ENCODE assay signal across 18 cellular contexts in the genomic region with DNA sequence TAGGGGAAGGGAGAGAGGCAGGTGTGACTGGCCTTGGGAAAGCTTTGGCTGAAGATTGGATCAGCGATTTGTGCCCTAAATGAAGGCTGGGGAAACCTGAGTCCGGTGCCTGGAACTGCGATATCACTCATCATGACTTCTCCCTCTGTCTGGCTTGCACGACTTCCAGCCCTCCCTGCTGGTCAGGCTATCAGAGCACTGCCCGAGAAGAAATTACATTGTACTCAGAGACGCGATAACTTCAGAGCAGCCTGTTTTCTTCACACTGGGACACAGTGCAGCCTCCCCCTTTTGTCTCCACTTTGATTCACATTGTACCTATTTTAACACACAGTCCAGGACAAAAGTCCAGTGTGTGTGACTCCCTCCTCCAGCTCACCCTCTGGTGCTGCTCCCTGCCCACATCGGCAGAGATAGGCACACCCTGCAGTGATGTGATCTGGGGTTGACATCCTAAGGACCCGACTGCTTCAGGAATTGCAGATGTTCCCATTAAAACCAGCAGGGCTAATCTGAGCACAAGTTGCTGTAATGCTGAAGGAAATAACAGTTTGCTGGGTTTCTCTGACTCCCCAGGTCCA.
DNase-seq lines count a peak whose midpoint lies in the region; ATAC-seq, FAIRE-seq and TF ChIP-seq lines count a peak whose summit lies in the region.
"Had no signal": no experiment of that assay in that cellular context is flagged by ENCODE, and none has a peak within 500 bp of the region (broad histone marks: within the 10 kb centered on the region; RNA-seq: fewer than 3 reads in every experiment).

No MANE protein-coding gene starts in this region.

- no peak for TF ChIP-seq CTCF in H9 (conservative IDR thresholded peaks at IDR 0.05)
- TF ChIP-seq CTCF in H1 (IDR thresholded peaks at IDR 0.05; ENCODE audit: control extremely low read depth in 1 of 3, insufficient read depth in 1 of 3, low read depth in 1 of 3, low read length in 3 of 3) = no peak
- TF ChIP-seq CTCF in liver (IDR thresholded peaks at IDR 0.05; ENCODE audit: low read depth, low read length, missing input control) = no peak

- H3K4me3 ChIP-seq in H1 (ENCODE audit: extremely low read depth in 1 of 4, insufficient read depth in 2 of 4, low read depth in 3 of 4, low read length in 4 of 4) (no peak overlapping the region), liver (ENCODE audit: low read depth in 1 of 3, low read length in 3 of 3) (no peak overlapping the region)

- H3K4me3 Mint-ChIP-seq in H9 = no peak overlapping the region
- H3K4me3 Mint-ChIP-seq in stimulated activated effector memory CD8-positive, alpha-beta T cell treated with anti-CD3 and anti-CD28 coated beads, Interleukin-12 subunit alpha, Interleukin-12 subunit beta, amount 100 ng/mL, for 72 hours = no peak overlapping the region
- no peak overlapping the region for H3K4me3 Mint-ChIP-seq in activated naive CD8-positive, alpha-beta T cell treated with anti-CD3 and anti-CD28 coated beads, Interleukin-2, amount 50 U/mL, for 24 hours

- H4K91ac ChIP-seq in H9 (ENCODE audit: insufficient read length, low read depth, low read length) (no peak overlapping the region), H1 (replicated peaks; ENCODE audit: insufficient read length, low read length) (no peak overlapping the region)

- no peak overlapping the region for H2BK20ac ChIP-seq in H9 (ENCODE audit: low read depth, low read length, poor library complexity, severe bottlenecking)
- H2BK20ac ChIP-seq in H1 (ENCODE audit: low read length) = no peak overlapping the region

- no peak overlapping the region for H2BK5ac ChIP-seq in H9 (ENCODE audit: insufficient read length, low read length)
- no peak overlapping the region for H2BK5ac ChIP-seq in H1 (ENCODE audit: low read depth, low read length)

- H3K9me3 ChIP-seq in H9 (ENCODE audit: control insufficient read depth, low read depth, low read length) (no peaks in the 10 kb centered on the region), H1 (ENCODE audit: insufficient read depth in 2 of 2, low read depth in 1 of 2, low read length in 1 of 2) (no peaks in the 10 kb centered on the region), liver (ENCODE audit: control insufficient read depth in 4 of 4, low read length in 3 of 4) (no peaks in the 10 kb centered on the region)

- no peak for TF ChIP-seq POLR2A in H1 (IDR thresholded peaks at IDR 0.05; ENCODE audit: control extremely low read depth in 1 of 2, low read depth in 2 of 2, low read length in 2 of 2)

- H3K4me1 Mint-ChIP-seq in H9 = 0 out of 4 replicates have a peak, but pooled peaks cover 0 to 2% of the 10 kb centered on the region in 2 experiments
- H3K4me1 Mint-ChIP-seq in stimulated activated effector memory CD8-positive, alpha-beta T cell treated with anti-CD3 and anti-CD28 coated beads, Interleukin-12 subunit alpha, Interleukin-12 subunit beta, amount 100 ng/mL, for 72 hours = no peaks in the 10 kb centered on the region
- H3K4me1 Mint-ChIP-seq in activated naive CD8-positive, alpha-beta T cell treated with anti-CD3 and anti-CD28 coated beads, Interleukin-2, amount 50 U/mL, for 24 hours = no peaks in the 10 kb centered on the region

- H4K8ac ChIP-seq in H9 (replicated peaks; ENCODE audit: insufficient read length, low read depth, low read length) = no peak overlapping the region
- H4K8ac ChIP-seq in H1 (ENCODE audit: extremely low read depth, insufficient read depth, low read length) = no peak overlapping the region

- WGBS in H9 (ENCODE audit: extremely low coverage, insufficient read length, low lambda C conversion rate) = no CpG with 5 or more reads among the region's 9 CpGs
- 87% methylated on average over 9 of the region's 9 CpGs; no CpG with 5 or more reads in 1 of the 2 experiments for WGBS in H1 (ENCODE audit: extremely low coverage in 1 of 2, insufficient coverage in 1 of 2, insufficient read length in 1 of 2, insufficient replicate concordance in 2 of 2, low coverage in 1 of 2, low lambda C conversion rate in 2 of 2, missing lambda C conversion rate in 1 of 2), 2 experiments
- WGBS in liver = 53% methylated on average over 9 of the region's 9 CpGs

- no peak overlapping the region for H2AK5ac ChIP-seq in H9 (ENCODE audit: insufficient read length, low read length)
- H2AK5ac ChIP-seq in H1 (ENCODE audit: low read depth, low read length) = no peak overlapping the region; the same call in 1 of the 2 replicates

- CTCF ChIA-PET in H1 (lab: Charles Lee; ENCODE audit: partially characterized antibody) = interaction anchor here (1.6 kb wide), 1 partner anchor 38 kb away, joined by 3 read pairs; no protein-coding TSS in a partner anchor

- TF ChIP-seq EP300 in H1 (IDR thresholded peaks at IDR 0.05; ENCODE audit: borderline replicate concordance in 1 of 2, low read depth in 2 of 2, low read length in 2 of 2) = no peak

- no peaks in the 10 kb centered on the region for H3K36me3 Mint-ChIP-seq in H9 (ENCODE audit: insufficient read depth in 1 of 3, low read depth in 3 of 3)
- H3K36me3 Mint-ChIP-seq in stimulated activated effector memory CD8-positive, alpha-beta T cell treated with anti-CD3 and anti-CD28 coated beads, Interleukin-12 subunit alpha, Interleukin-12 subunit beta, amount 100 ng/mL, for 72 hours = no peaks in the 10 kb centered on the region
- H3K36me3 Mint-ChIP-seq in activated naive CD8-positive, alpha-beta T cell treated with anti-CD3 and anti-CD28 coated beads, Interleukin-2, amount 50 U/mL, for 24 hours (ENCODE audit: low read depth) = no peaks in the 10 kb centered on the region

- ATAC-seq in stimulated activated effector memory CD8-positive, alpha-beta T cell treated with anti-CD3 and anti-CD28 coated beads, Interleukin-12 subunit alpha, Interleukin-12 subunit beta, amount 100 ng/mL, for 72 hours = peak; percentile 25
- no peak for ATAC-seq in activated naive CD8-positive, alpha-beta T cell treated with anti-CD3 and anti-CD28 coated beads, Interleukin-2, amount 50 U/mL, for 24 hours
- ATAC-seq: HCT116 had no signal

- H2AFZ ChIP-seq in H9 (ENCODE audit: low read length) (no peak overlapping the region), H1 (ENCODE audit: low read length) (no peak overlapping the region)

- H2BK15ac ChIP-seq in H9 (ENCODE audit: low read depth, low read length) = no peak overlapping the region
- no peak overlapping the region for H2BK15ac ChIP-seq in H1 (ENCODE audit: low read length)

- no peak overlapping the region for H3K18ac ChIP-seq in H9 (ENCODE audit: insufficient read length, low read depth, low read length)
- no peak overlapping the region for H3K18ac ChIP-seq in H1 (ENCODE audit: extremely low read depth, low read length)

- H3K9ac ChIP-seq in H9 (ENCODE audit: extremely low read depth, insufficient read length, low read length) (no peak overlapping the region), H1 (replicated peaks in 1 of 4; ENCODE audit: extremely low read depth in 1 of 4, low read depth in 3 of 4, low read length in 3 of 4) (no peak overlapping the region), liver (ENCODE audit: low read depth in 1 of 2, low read length in 2 of 2) (no peak overlapping the region)

- H3K4me2 ChIP-seq in H9 (ENCODE audit: insufficient read depth, insufficient read length, low read length) (no peak overlapping the region), H1 (ENCODE audit: insufficient read depth in 1 of 2, low read depth in 2 of 2, low read length in 2 of 2) (no peak overlapping the region)

- 0 out of 2 replicates have a peak overlapping the region, but pooled peaks have one; percentile 37 for H3K14ac ChIP-seq in H9 (ENCODE audit: insufficient read depth, low read length)
- no peak overlapping the region for H3K14ac ChIP-seq in H1 (ENCODE audit: insufficient read length)

- H3K4ac ChIP-seq in H9 (ENCODE audit: low read depth, low read length) (no peak overlapping the region), H1 (replicated peaks; ENCODE audit: insufficient read length, low read depth, low read length) (no peak overlapping the region)

- no peaks in the 10 kb centered on the region for H3K36me3 ChIP-seq in H1 (ENCODE audit: control insufficient read depth in 2 of 4, insufficient read depth in 4 of 4, low read length in 3 of 4)
- no peaks in the 10 kb centered on the region for H3K36me3 ChIP-seq in liver (ENCODE audit: control insufficient read depth in 4 of 4, insufficient read depth in 3 of 4, low read depth in 1 of 4, low read length in 3 of 4)

- no peak overlapping the region for H3T11ph ChIP-seq in H9 (ENCODE audit: low read length)

- H2BK120ac ChIP-seq in H9 (ENCODE audit: low read depth, low read length, poor library complexity, severe bottlenecking) = no peak overlapping the region
- H2BK120ac ChIP-seq in H1 (replicated peaks; ENCODE audit: low read depth, low read length) = no peak overlapping the region

- H3K27ac ChIP-seq in H9 (ENCODE audit: insufficient read length, low read depth, low read length) = no peak overlapping the region
- H3K27ac ChIP-seq in H1 (ENCODE audit: low read depth, low read length) = no peak overlapping the region
- H3K27ac ChIP-seq in liver (ENCODE audit: low read depth in 1 of 2, low read length in 2 of 2) = no peak overlapping the region
- H3K27ac ChIP-seq: C4-2B had no signal

- H4K20me1 ChIP-seq in H9 (ENCODE audit: control insufficient read depth, insufficient read depth, insufficient read length) (no peaks in the 10 kb centered on the region), H1 (replicated peaks in 1 of 2; ENCODE audit: control insufficient read depth in 1 of 2, insufficient read depth in 2 of 2, low read length in 2 of 2) (no peaks in the 10 kb centered on the region)

- DNase-seq in H9 = no peak
- DNase-seq in H1 (ENCODE audit: low read depth in 1 of 2, low spot score in 2 of 2) = no peak
- DNase-seq in stimulated activated effector memory CD8-positive, alpha-beta T cell treated with anti-CD3 and anti-CD28 coated beads, Interleukin-12 subunit alpha, Interleukin-12 subunit beta, amount 100 ng/mL, for 72 hours (ENCODE audit: low spot score in 2 of 2) = no peak
- no peak for DNase-seq in activated naive CD8-positive, alpha-beta T cell treated with anti-CD3 and anti-CD28 coated beads, Interleukin-2, amount 50 U/mL, for 24 hours
- no peak for DNase-seq in effector CD4-positive, alpha-beta T cell
- DNase-seq in T-helper 1 cell = no peak
- DNase-seq: ACHN, DMS79 treated with DMSO at 0.1 percent for 48 hours, NCI-H1092 treated with DMSO at 0.1 percent for 48 hours, NCI-H1694, NCI-H2081 treated with DMSO at 0.1 percent for 48 hours, NCI-H510A treated with DMSO at 0.1 percent for 48 hours, NCI-H774, SHP77 had no signal

- H3K23me2 ChIP-seq in H9 (ENCODE audit: insufficient read length, low read depth, low read length, poor library complexity, severe bottlenecking) = no peaks in the 10 kb centered on the region
- no peaks in the 10 kb centered on the region for H3K23me2 ChIP-seq in H1 (ENCODE audit: low read depth, low read length)

- no peak overlapping the region for H4K5ac ChIP-seq in H9 (ENCODE audit: insufficient read length, low read depth, low read length)
- no peak overlapping the region for H4K5ac ChIP-seq in H1 (ENCODE audit: insufficient read length, low read depth, low read length)

- H3K23ac ChIP-seq in H9 (ENCODE audit: insufficient read length, low read depth, low read length) (no peak overlapping the region), H1 (ENCODE audit: insufficient read length) (no peak overlapping the region)

- no peak for TF ChIP-seq RAD21 in H1 (IDR thresholded peaks at IDR 0.05 in 1 of 2, conservative IDR thresholded peaks at IDR 0.05 in 1 of 2; ENCODE audit: low read depth in 2 of 2, low read length in 2 of 2)
- TF ChIP-seq RAD21 in liver (IDR thresholded peaks at IDR 0.05) = no peak

- H3K27me3 Mint-ChIP-seq in H9 (ENCODE audit: low read depth) = peaks cover 26% of the 10 kb centered on the region
- H3K27me3 Mint-ChIP-seq in activated naive CD8-positive, alpha-beta T cell treated with anti-CD3 and anti-CD28 coated beads, Interleukin-2, amount 50 U/mL, for 24 hours = peaks cover 7% of the 10 kb centered on the region

- H3K56ac ChIP-seq in H9 (ENCODE audit: insufficient read length, low read depth, low read length) (no peak overlapping the region), H1 (replicated peaks; ENCODE audit: insufficient read length, low read depth, low read length) (no peak overlapping the region)

- POLR2A ChIA-PET in H1 (lab: Charles Lee; ENCODE audit: partially characterized antibody) = no interaction called here

- no peaks in the 10 kb centered on the region for H3K4me1 ChIP-seq in H9 (ENCODE audit: insufficient read depth, low read length)
- H3K4me1 ChIP-seq in H1 (replicated peaks in 1 of 4; ENCODE audit: control insufficient read depth in 3 of 4, insufficient read depth in 4 of 4, low read length in 3 of 4) = no peaks in the 10 kb centered on the region
- H3K4me1 ChIP-seq in liver (ENCODE audit: control insufficient read depth in 4 of 4, insufficient read depth in 4 of 4, low read length in 3 of 4) = no peaks in the 10 kb centered on the region

- no peaks in the 10 kb centered on the region for H3K79me2 ChIP-seq in H9 (ENCODE audit: insufficient read depth, low read length)
- H3K79me2 ChIP-seq in H1 (ENCODE audit: control insufficient read depth in 1 of 2, insufficient read depth in 2 of 2, low read length in 2 of 2) = no peaks in the 10 kb centered on the region

- H3K9me3 Mint-ChIP-seq in H9 = no peaks in the 10 kb centered on the region
- H3K9me3 Mint-ChIP-seq in stimulated activated effector memory CD8-positive, alpha-beta T cell treated with anti-CD3 and anti-CD28 coated beads, Interleukin-12 subunit alpha, Interleukin-12 subunit beta, amount 100 ng/mL, for 72 hours = no peaks in the 10 kb centered on the region
- no peaks in the 10 kb centered on the region for H3K9me3 Mint-ChIP-seq in activated naive CD8-positive, alpha-beta T cell treated with anti-CD3 and anti-CD28 coated beads, Interleukin-2, amount 50 U/mL, for 24 hours

- peak overlapping the region in 1 of 3 experiments; percentile 48; a peak in 1 of 7 replicates for H3K27ac Mint-ChIP-seq in H9
- H3K27ac Mint-ChIP-seq in stimulated activated effector memory CD8-positive, alpha-beta T cell treated with anti-CD3 and anti-CD28 coated beads, Interleukin-12 subunit alpha, Interleukin-12 subunit beta, amount 100 ng/mL, for 72 hours = no peak overlapping the region
- no peak overlapping the region for H3K27ac Mint-ChIP-seq in activated naive CD8-positive, alpha-beta T cell treated with anti-CD3 and anti-CD28 coated beads, Interleukin-2, amount 50 U/mL, for 24 hours

- H3K79me1 ChIP-seq in H9 (ENCODE audit: insufficient read depth, low read depth, low read length, poor library complexity, severe bottlenecking) (no peaks in the 10 kb centered on the region), H1 (ENCODE audit: low read depth, low read length) (no peaks in the 10 kb centered on the region)

- no peaks in the 10 kb centered on the region for H3K27me3 ChIP-seq in H9 (ENCODE audit: insufficient read depth, low read length)
- no peaks in the 10 kb centered on the region for H3K27me3 ChIP-seq in H1 (replicated peaks in 1 of 4; ENCODE audit: control insufficient read depth in 3 of 4, extremely low read depth in 1 of 4, insufficient read depth in 3 of 4, low read length in 3 of 4)
- no peaks in the 10 kb centered on the region for H3K27me3 ChIP-seq in liver (ENCODE audit: control insufficient read depth in 4 of 4, insufficient read depth in 4 of 4, low read length in 3 of 4)

- FAIRE-seq in H1 (lab: Jason Lieb, UNC) = no peak
- FAIRE-seq: RCC 7860 had no signal

- H2BK12ac ChIP-seq in H9 (ENCODE audit: insufficient read length, low read depth, low read length) (no peak overlapping the region), H1 (ENCODE audit: low read depth, low read length) (peak overlapping the region; percentile 2; the same call in 1 of the 2 replicates)
